ENCODE assay signal across 18 cellular contexts in the genomic region with DNA sequence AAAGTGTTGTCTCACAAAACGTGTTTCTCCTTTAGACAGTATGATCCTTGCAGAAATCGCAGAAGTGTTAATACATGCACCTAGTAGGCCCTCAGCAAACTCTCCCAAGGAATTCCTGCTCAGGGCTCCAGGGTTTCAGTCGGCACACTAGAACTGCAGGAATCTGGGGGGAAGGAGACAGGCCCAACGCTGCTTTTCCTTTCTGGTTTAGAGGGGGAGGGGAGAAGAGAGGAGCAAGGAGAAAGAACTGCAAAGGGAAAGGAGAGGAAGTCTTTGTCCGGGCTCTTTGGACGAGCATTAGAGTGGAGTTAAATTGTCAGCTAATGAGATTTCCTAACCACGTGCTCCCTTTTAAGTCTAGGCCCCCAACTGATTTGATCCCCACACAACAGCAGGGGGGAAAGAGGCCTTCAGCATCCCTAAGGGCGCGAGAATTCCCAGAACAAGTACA.
DNase-seq lines count a peak whose midpoint lies in the region; ATAC-seq and TF ChIP-seq lines count a peak whose summit lies in the region.
"Had no signal": no experiment of that assay in that cellular context is flagged by ENCODE, and none has a peak within 500 bp of the region (broad histone marks: within the 10 kb centered on the region; RNA-seq: fewer than 3 reads in every experiment).

No MANE protein-coding gene starts in this region.

- TF ChIP-seq POLR2A in sigmoid colon (IDR thresholded peaks at IDR 0.05) = no peak

- no peaks in the 10 kb centered on the region for H4K20me1 ChIP-seq in smooth muscle cell (ENCODE audit: low read depth)

- H3K9me3 ChIP-seq in iPS-20b (ENCODE audit: insufficient read depth, low read depth, low read length) = no peaks in the 10 kb centered on the region
- H3K9me3 ChIP-seq in smooth muscle cell (replicated peaks; ENCODE audit: low read depth) = no peaks in the 10 kb centered on the region
- no peaks in the 10 kb centered on the region for H3K9me3 ChIP-seq in BE2C
- no peaks in the 10 kb centered on the region for H3K9me3 ChIP-seq in sigmoid colon
- H3K9me3 ChIP-seq: mucosa of descending colon had no signal

- peak overlapping the region; percentile 26 for H2AFZ ChIP-seq in smooth muscle cell (ENCODE audit: low read depth)

- intact Hi-C loops in sigmoid colon (cut with DNase I) = no loop called here

- DNase-seq in NCI-H2107 treated with DMSO at 0.1 percent for 48 hours (lab: John Stamatoyannopoulos, UW; ENCODE audit: unreplicated experiment) (peak; percentile 19), NCI-H2107 (lab: John Stamatoyannopoulos, UW) (no peak), smooth muscle cell (lab: John Stamatoyannopoulos, UW; ENCODE audit: unreplicated experiment) (no peak), BE2C (no peak), sigmoid colon (no peak)
- DNase-seq: 8988T; activated CD4-positive, CD25-positive, alpha-beta regulatory T cell; activated CD8-positive, alpha-beta memory T cell treated with anti-CD3 and anti-CD28 coated beads, Interleukin-2, amount 10 ng/mL, durations not matched to agents 7 days and 5 days; activated naive CD4-positive, alpha-beta T cell treated with anti-CD3 and anti-CD28 coated beads, Interleukin-2, amount 50 U/mL, for 16 hours; CD8-positive, alpha-beta T cell; central memory CD4-positive, alpha-beta T cell; foreskin fibroblast; mucosa of descending colon; posterior cingulate gyrus; stimulated activated CD4-positive, alpha-beta T cell treated with anti-CD3 and anti-CD28 coated beads, Interleukin-12 subunit alpha, Interleukin-12 subunit beta, amount 100 ng/mL, for 4 hours had no signal

- H3K4me1 ChIP-seq in iPS-20b (ENCODE audit: insufficient read depth, low read length) (peaks cover 44% of the 10 kb centered on the region), smooth muscle cell (ENCODE audit: low read depth) (peaks cover 41% of the 10 kb centered on the region), BE2C (no peaks in the 10 kb centered on the region), sigmoid colon (peaks cover 0 to 29% (median 26%) of the 10 kb centered on the region in 4 donors)

- 29% methylated on average over 9 of the region's 9 CpGs for WGBS in smooth muscle cell (ENCODE audit: low lambda C conversion rate)
- 90 to 92% methylated on average over 9 of the region's 9 CpGs for WGBS in sigmoid colon, 2 donors

- no peak for TF ChIP-seq EP300 in sigmoid colon (IDR thresholded peaks at IDR 0.05)

- no peak for ATAC-seq in HG02938 (IDR thresholded peaks at IDR 0.05; ENCODE audit: unreplicated experiment)
- ATAC-seq: activated CD8-positive, alpha-beta memory T cell treated with anti-CD3 and anti-CD28 coated beads, Interleukin-2, amount 10 ng/mL, durations not matched to agents 7 days and 5 days; CD8-positive, alpha-beta T cell; mucosa of descending colon had no signal

- peak overlapping the region; percentile 83 for H3K4me3 ChIP-seq in iPS-20b (ENCODE audit: low read length)
- no peak overlapping the region for H3K4me3 ChIP-seq in smooth muscle cell
- H3K4me3 ChIP-seq in BE2C (ENCODE audit: low read depth, low read length) = no peak overlapping the region
- no peak overlapping the region for H3K4me3 ChIP-seq in sigmoid colon
- H3K4me3 ChIP-seq: mucosa of descending colon had no signal

- peak overlapping the region; percentile 53; the same call in 1 of the 2 replicates for H3K9ac ChIP-seq in iPS-20b (ENCODE audit: low read depth, low read length)
- H3K9ac ChIP-seq in smooth muscle cell (ENCODE audit: low read depth) = no peak overlapping the region

- H3K27me3 ChIP-seq in iPS-20b (ENCODE audit: insufficient read depth, low read length) (peaks cover 26% of the 10 kb centered on the region), smooth muscle cell (ENCODE audit: low read depth) (peaks cover 14% of the 10 kb centered on the region), BE2C (peaks cover 7% of the 10 kb centered on the region; the same call in 1 of the 2 replicates), sigmoid colon (peaks cover 14 to 55% (median 37%) of the 10 kb centered on the region in 3 donors)

- H3K36me3 ChIP-seq in iPS-20b (ENCODE audit: insufficient read depth, low read depth, low read length) (no peaks in the 10 kb centered on the region), smooth muscle cell (ENCODE audit: low read depth) (no peaks in the 10 kb centered on the region), BE2C (no peaks in the 10 kb centered on the region), sigmoid colon (no peaks in the 10 kb centered on the region)

- peak overlapping the region; percentile 60 for H3K4me2 ChIP-seq in smooth muscle cell

- no peak for TF ChIP-seq CTCF in smooth muscle cell (IDR thresholded peaks at IDR 0.05; ENCODE audit: borderline replicate concordance, insufficient read depth, poor library complexity, severe bottlenecking)
- TF ChIP-seq CTCF in BE2C (IDR thresholded peaks at IDR 0.05; ENCODE audit: low read depth, low read length) = no peak
- TF ChIP-seq CTCF in sigmoid colon (IDR thresholded peaks at IDR 0.05) = no peak

- H3K27ac ChIP-seq in iPS-20b (ENCODE audit: low read length) (peak overlapping the region; percentile 17), smooth muscle cell (ENCODE audit: low read depth) (no peak overlapping the region), sigmoid colon (no peak overlapping the region)

- peaks cover 17% of the 10 kb centered on the region for H3F3A ChIP-seq in smooth muscle cell (ENCODE audit: low read depth)

- no peaks in the 10 kb centered on the region for H3K79me2 ChIP-seq in smooth muscle cell (ENCODE audit: low read depth)

TF ChIP-seq in PFSK-1, 5 proteins besides CTCF, POLR2A, EP300 and RAD21:
- TF ChIP-seq SIN3A (IDR thresholded peaks at IDR 0.05; ENCODE audit: borderline replicate concordance, insufficient read depth, low read length) (peak; percentile 49; the same call in 1 of the 2 replicates), POLR2AphosphoS5 (IDR thresholded peaks at IDR 0.05; ENCODE audit: low read depth, low read length) (no peak)
TF ChIP-seq in PFSK-1: peak in this region for 1.
